ENCODE assay signal across 1 cellular context in genomic region chr10:110226926-110227641, GRCh38.
TF ChIP-seq lines count a peak whose summit lies in the region.

No MANE protein-coding gene starts in this region.

TF ChIP-seq in A549, 52 proteins besides CTCF, POLR2A, EP300 and RAD21 (continued from another document):
- TF ChIP-seq, protein P1, sequence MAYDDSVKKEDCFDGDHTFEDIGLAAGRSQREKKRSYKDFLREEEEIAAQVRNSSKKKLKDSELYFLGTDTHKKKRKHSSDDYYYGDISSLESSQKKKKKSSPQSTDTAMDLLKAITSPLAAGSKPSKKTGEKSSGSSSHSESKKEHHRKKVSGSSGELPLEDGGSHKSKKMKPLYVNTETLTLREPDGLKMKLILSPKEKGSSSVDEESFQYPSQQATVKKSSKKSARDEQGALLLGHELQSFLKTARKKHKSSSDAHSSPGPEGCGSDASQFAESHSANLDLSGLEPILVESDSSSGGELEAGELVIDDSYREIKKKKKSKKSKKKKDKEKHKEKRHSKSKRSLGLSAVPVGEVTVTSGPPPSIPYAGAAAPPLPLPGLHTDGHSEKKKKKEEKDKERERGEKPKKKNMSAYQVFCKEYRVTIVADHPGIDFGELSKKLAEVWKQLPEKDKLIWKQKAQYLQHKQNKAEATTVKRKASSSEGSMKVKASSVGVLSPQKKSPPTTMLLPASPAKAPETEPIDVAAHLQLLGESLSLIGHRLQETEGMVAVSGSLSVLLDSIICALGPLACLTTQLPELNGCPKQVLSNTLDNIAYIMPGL (CRISPR knock-in tag; IDR thresholded peaks at IDR 0.05; ENCODE audit: borderline replicate concordance), result no peak
- no peak for TF ChIP-seq NPAS2 (CRISPR knock-in tag; IDR thresholded peaks at IDR 0.05; ENCODE audit: borderline replicate concordance)
TF ChIP-seq in A549: peak in this region for 2.
